In genomic region chr10:116437076-116437692, GRCh38 we compare ENCODE assay signal across 37 cellular contexts. TPM values are rescaled to one million over a fixed set of nuclear protein-coding genes. Genes with fewer than 3 reads are reported as not detected.
"Had no signal": no experiment of that assay in that cellular context is flagged by ENCODE, and none has a peak within 500 bp of the region (broad histone marks: within the 10 kb centered on the region; RNA-seq: fewer than 3 reads in every experiment).

No MANE protein-coding gene starts in this region.

- ATAC-seq: activated CD4-positive, CD25-positive, alpha-beta regulatory T cell treated with anti-CD3 and anti-CD28 coated beads, Interleukin-2, amount 50 U/mL, for 24 hours; effector memory CD8-positive, alpha-beta T cell; left colon; natural killer cell; stimulated activated memory B cell treated with anti-CD40 and anti-IgM and Interleukin-4, amounts not matched to agents 10 μg/mL and 1 μg/mL and 100 μg/mL, for 72 hours had no signal

- DNase-seq: activated CD4-positive, alpha-beta memory T cell treated with anti-CD3 and anti-CD28 coated beads, Interleukin-2, amount 10 ng/mL, durations not matched to agents 7 days and 5 days; activated CD4-positive, alpha-beta T cell treated with anti-CD3 and anti-CD28 coated beads, Interleukin-2, amount 10 ng/mL, durations not matched to agents 7 days and 5 days; activated gamma-delta T cell; activated naive CD4-positive, alpha-beta T cell treated with anti-CD3 and anti-CD28 coated beads, Interleukin-2, amount 50 U/mL, for 16 hours; activated T-cell treated with anti-CD3 and anti-CD28 coated beads for 4 hours; anterior cingulate cortex; cerebellar nuclear complex; cortex of kidney; effector memory CD8-positive, alpha-beta T cell; head of caudate nucleus; hippocampal formation; kidney; left colon; mesenchymal stem cell; natural killer cell; occipital lobe; stimulated activated CD4-positive, alpha-beta T cell treated with anti-CD3 and anti-CD28 coated beads, Interleukin-1b, Interleukin-23, amount 100 ng/mL, for 48 hours; stimulated activated CD4-positive, alpha-beta T cell treated with anti-CD3 and anti-CD28 coated beads, Interleukin-4, amount 100 ng/mL, for 4 hours; stimulated activated CD8-positive, alpha-beta memory T cell treated with anti-CD3 and anti-CD28 coated beads, Interleukin-4, amount 100 ng/mL, for 48 hours; T-helper 9 cell; WERI-Rb-1 had no signal

- H3K27ac Mint-ChIP-seq: activated CD4-positive, alpha-beta memory T cell treated with anti-CD3 and anti-CD28 coated beads, Interleukin-2, amount 10 ng/mL, durations not matched to agents 7 days and 5 days; activated CD4-positive, alpha-beta T cell treated with anti-CD3 and anti-CD28 coated beads, Interleukin-2, amount 10 ng/mL, durations not matched to agents 7 days and 5 days; activated T-helper 1 cell treated with anti-CD3 and anti-CD28 coated beads, Interleukin-12 subunit alpha, Interleukin-12 subunit beta, Interleukin-2, Interleukin-4 antibody, amounts not matched to agents 30 ng/mL and 10 ng/mL and 1 ng/mL, durations not matched to agents 14 hours and 24 hours and 36 hours; effector memory CD8-positive, alpha-beta T cell; natural killer cell; neural progenitor cell; stimulated activated memory B cell treated with anti-CD40 and anti-IgM and Interleukin-4, amounts not matched to agents 10 μg/mL and 1 μg/mL and 100 μg/mL, for 72 hours had no signal

- H3K9ac ChIP-seq: neural progenitor cell, parathyroid adenoma had no signal

- H3K9me3 Mint-ChIP-seq: activated CD4-positive, alpha-beta memory T cell treated with anti-CD3 and anti-CD28 coated beads, Interleukin-2, amount 10 ng/mL, durations not matched to agents 7 days and 5 days; activated CD4-positive, alpha-beta T cell treated with anti-CD3 and anti-CD28 coated beads, Interleukin-2, amount 10 ng/mL, durations not matched to agents 7 days and 5 days; activated T-helper 1 cell treated with anti-CD3 and anti-CD28 coated beads, Interleukin-12 subunit alpha, Interleukin-12 subunit beta, Interleukin-2, Interleukin-4 antibody, amounts not matched to agents 30 ng/mL and 10 ng/mL and 1 ng/mL, durations not matched to agents 14 hours and 24 hours and 36 hours; neural progenitor cell; stimulated activated memory B cell treated with anti-CD40 and anti-IgM and Interleukin-4, amounts not matched to agents 10 μg/mL and 1 μg/mL and 100 μg/mL, for 72 hours had no signal

- H3K4me3 Mint-ChIP-seq: activated CD4-positive, alpha-beta memory T cell treated with anti-CD3 and anti-CD28 coated beads, Interleukin-2, amount 10 ng/mL, durations not matched to agents 7 days and 5 days; activated CD4-positive, alpha-beta T cell treated with anti-CD3 and anti-CD28 coated beads, Interleukin-2, amount 10 ng/mL, durations not matched to agents 7 days and 5 days; activated T-helper 1 cell treated with anti-CD3 and anti-CD28 coated beads, Interleukin-12 subunit alpha, Interleukin-12 subunit beta, Interleukin-2, Interleukin-4 antibody, amounts not matched to agents 30 ng/mL and 10 ng/mL and 1 ng/mL, durations not matched to agents 14 hours and 24 hours and 36 hours; effector memory CD8-positive, alpha-beta T cell; natural killer cell; neural progenitor cell; stimulated activated memory B cell treated with anti-CD40 and anti-IgM and Interleukin-4, amounts not matched to agents 10 μg/mL and 1 μg/mL and 100 μg/mL, for 72 hours had no signal

- H3K36me3 ChIP-seq: cardiac muscle cell, neural progenitor cell, right atrium auricular region, tibial nerve, WERI-Rb-1 had no signal

- H3K4me1 Mint-ChIP-seq: neural progenitor cell; stimulated activated memory B cell treated with anti-CD40 and anti-IgM and Interleukin-4, amounts not matched to agents 10 μg/mL and 1 μg/mL and 100 μg/mL, for 72 hours had no signal

- H3K27me3 ChIP-seq: cardiac muscle cell, neural progenitor cell, right atrium auricular region, tibial nerve had no signal

- H3K79me2 ChIP-seq: parathyroid adenoma had no signal

- H2AFZ ChIP-seq: neural progenitor cell, parathyroid adenoma had no signal

- H3K27me3 Mint-ChIP-seq: activated CD4-positive, alpha-beta memory T cell treated with anti-CD3 and anti-CD28 coated beads, Interleukin-2, amount 10 ng/mL, durations not matched to agents 7 days and 5 days; activated CD4-positive, alpha-beta T cell treated with anti-CD3 and anti-CD28 coated beads, Interleukin-2, amount 10 ng/mL, durations not matched to agents 7 days and 5 days; effector memory CD8-positive, alpha-beta T cell; stimulated activated memory B cell treated with anti-CD40 and anti-IgM and Interleukin-4, amounts not matched to agents 10 μg/mL and 1 μg/mL and 100 μg/mL, for 72 hours had no signal

- H3K27ac ChIP-seq: cardiac muscle cell, neural progenitor cell, parathyroid adenoma, right atrium auricular region, tibial nerve, WERI-Rb-1 had no signal

- H3K9me3 ChIP-seq: right atrium auricular region, tibial nerve had no signal

- H3K4me2 ChIP-seq: neural progenitor cell, smooth muscle cell had no signal

- H3K4me1 ChIP-seq: neural progenitor cell, parathyroid adenoma, right atrium auricular region, tibial nerve had no signal

- H3K4me3 ChIP-seq: cardiac muscle cell, neural progenitor cell, right atrium auricular region, smooth muscle cell, tibial nerve had no signal

- H3K36me3 Mint-ChIP-seq: natural killer cell; neural progenitor cell; stimulated activated memory B cell treated with anti-CD40 and anti-IgM and Interleukin-4, amounts not matched to agents 10 μg/mL and 1 μg/mL and 100 μg/mL, for 72 hours had no signal

RNA-seq across cellular contexts. Expression of gene PNLIPRP3, which starts 9.5 kb away (rescaled TPM):
- total RNA-seq: activated CD4-positive, alpha-beta memory T cell treated with anti-CD3 and anti-CD28 coated beads, Interleukin-2, amount 10 ng/mL, durations not matched to agents 7 days and 5 days; activated CD4-positive, alpha-beta T cell treated with anti-CD3 and anti-CD28 coated beads, Interleukin-2, amount 10 ng/mL, durations not matched to agents 7 days and 5 days; activated T-helper 1 cell treated with anti-CD3 and anti-CD28 coated beads, Interleukin-12 subunit alpha, Interleukin-12 subunit beta, Interleukin-2, Interleukin-4 antibody, amounts not matched to agents 30 ng/mL and 10 ng/mL and 1 ng/mL, durations not matched to agents 14 hours and 24 hours and 36 hours; cardiac muscle cell; fibroblast of lung; fibroblast of villous mesenchyme; kidney; mononuclear cell; natural killer cell; occipital lobe; pulmonary artery endothelial cell; right atrium auricular region; T-helper 1 cell treated with Interleukin-12 subunit alpha and Interleukin-12 subunit beta and Interleukin-4 antibody, amounts not matched to agents 30 ng/mL and 1 ng/mL, for 36 hours; temporal lobe; tibial nerve; ureter had no signal
- polyA plus RNA-seq: cardiac muscle cell, fibroblast of lung, smooth muscle cell had no signal
